ENCODE assay signal across 16 cellular contexts in genomic region chr10:56142092-56142728, GRCh38.
DNase-seq lines count a peak whose midpoint lies in the region; ATAC-seq lines count a peak whose summit lies in the region.
"Had no signal": no experiment of that assay in that cellular context is flagged by ENCODE, and none has a peak within 500 bp of the region (broad histone marks: within the 10 kb centered on the region; RNA-seq: fewer than 3 reads in every experiment).

No MANE protein-coding gene starts in this region.

- no peaks in the 10 kb centered on the region for H3K4me1 ChIP-seq in HAP-1
- no peaks in the 10 kb centered on the region for H3K4me1 ChIP-seq in mesendoderm (ENCODE audit: control insufficient read depth, low read depth, low read length)

- POLR2A ChIA-PET in T-cell (lab: Charles Lee) = no interaction called here

- H2BK120ac ChIP-seq in mesendoderm (ENCODE audit: low read depth, low read length) = no peak overlapping the region

- H3K79me2 ChIP-seq in mesendoderm (ENCODE audit: control insufficient read depth, insufficient read depth, low read length) = no peaks in the 10 kb centered on the region

- no peak overlapping the region for H2BK15ac ChIP-seq in mesendoderm (replicated peaks; ENCODE audit: low read depth)

- no peak overlapping the region for H2BK5ac ChIP-seq in mesendoderm (ENCODE audit: low read length)

- no peaks in the 10 kb centered on the region for H3K9me3 ChIP-seq in HAP-1

- no peak overlapping the region for H2AK5ac ChIP-seq in mesendoderm (ENCODE audit: low read length)

- no peak overlapping the region for H3K18ac ChIP-seq in mesendoderm (ENCODE audit: low read length)

- H3K4me1 Mint-ChIP-seq in T-cell = no peaks in the 10 kb centered on the region

- H3K56ac ChIP-seq in mesendoderm (ENCODE audit: low read length) = no peak overlapping the region

- in situ Hi-C loops in HAP-1 (cut with MboI; ENCODE audit: low sequenced_read_pairs) = no loop called here

- H3K4me3 ChIP-seq in HAP-1 (no peak overlapping the region), mesendoderm (ENCODE audit: low read length) (no peak overlapping the region)
- H3K4me3 ChIP-seq: cardiac muscle cell had no signal

- no peaks in the 10 kb centered on the region for H3K36me3 ChIP-seq in HAP-1 (replicated peaks)
- H3K36me3 ChIP-seq in mesendoderm (ENCODE audit: control insufficient read depth, insufficient read depth, low read length) = no peaks in the 10 kb centered on the region
- H3K36me3 ChIP-seq: cardiac muscle cell had no signal

- H3K27me3 Mint-ChIP-seq in T-cell = no peaks in the 10 kb centered on the region

- no peak overlapping the region for H3K27ac Mint-ChIP-seq in T-cell

- no peak overlapping the region for H3K27ac ChIP-seq in mesendoderm (ENCODE audit: low read depth, low read length)
- H3K27ac ChIP-seq: cardiac muscle cell had no signal

- H3K27me3 ChIP-seq in HAP-1 (ENCODE audit: low read depth) = no peaks in the 10 kb centered on the region
- H3K27me3 ChIP-seq in mesendoderm (ENCODE audit: insufficient read depth, low read length, poor library complexity) = no peaks in the 10 kb centered on the region
- H3K27me3 ChIP-seq: cardiac muscle cell had no signal

- H4K8ac ChIP-seq in mesendoderm (ENCODE audit: low read depth, low read length) = no peak overlapping the region

- H3K9ac ChIP-seq in mesendoderm (ENCODE audit: low read length) = no peak overlapping the region

- ATAC-seq in GM18867 (IDR thresholded peaks at IDR 0.05; ENCODE audit: unreplicated experiment) (peak; percentile 87), GM21619 (IDR thresholded peaks at IDR 0.05; ENCODE audit: unreplicated experiment) (peak; percentile 78), HG03095 (IDR thresholded peaks at IDR 0.05; ENCODE audit: unreplicated experiment) (peak; percentile 73), T-cell (replicated peaks in 1 of 4) (no peak)

- no peak overlapping the region for H3K4ac ChIP-seq in mesendoderm (ENCODE audit: low read depth, low read length)

- peaks cover 10 to 23% (median 10%) of the 10 kb centered on the region in 3 donors for H3K9me3 Mint-ChIP-seq in T-cell

- WGBS in mesendoderm (ENCODE audit: extremely low coverage, insufficient coverage, low lambda C conversion rate) = no CpG with 5 or more reads among the region's 1 CpG

- DNase-seq in MV-4-11 (lab: John Stamatoyannopoulos, UW) (peak; percentile 52), HAP-1 (ENCODE audit: low spot score in 2 of 2) (no peak), mesendoderm (no peak), T-cell (no peak), NCI-H1092 (lab: John Stamatoyannopoulos, UW) (no peak)
- DNase-seq: activated CD8-positive, alpha-beta memory T cell treated with anti-CD3 and anti-CD28 coated beads for 24 hours; activated naive CD4-positive, alpha-beta T cell treated with Interleukin-2 at 50 U/mL for 16 hours; C1 segment of cervical spinal cord; GF-D8; GOT3; IMR-90; stimulated activated CD4-positive, alpha-beta T cell treated with anti-CD3 and anti-CD28 coated beads, Interleukin-4, amount 100 ng/mL, for 4 hours had no signal

- H3K4me2 ChIP-seq in mesendoderm (ENCODE audit: low read length) = no peak overlapping the region

- no peaks in the 10 kb centered on the region for H3K36me3 Mint-ChIP-seq in T-cell

- H3K23ac ChIP-seq in mesendoderm (ENCODE audit: low read length) = no peak overlapping the region

- H4K5ac ChIP-seq in mesendoderm (ENCODE audit: low read length) = no peak overlapping the region

- H3K79me1 ChIP-seq in mesendoderm (ENCODE audit: low read length) = no peaks in the 10 kb centered on the region

- CTCF ChIA-PET in T-cell (lab: Charles Lee) = no interaction called here

- H3K4me3 Mint-ChIP-seq in T-cell = no peak overlapping the region

Comparison
In these comparisons a context has a peak if more than half of its experiments do, and no peak if none do; other contexts are left out.
1. ATAC-seq: peak in GM18867 (single experiment), GM21619 (single experiment) and HG03095 (single experiment); none in T-cell (0 of 4).